Comparison of ENCODE assay signal across 1 cellular context in the genomic region with DNA sequence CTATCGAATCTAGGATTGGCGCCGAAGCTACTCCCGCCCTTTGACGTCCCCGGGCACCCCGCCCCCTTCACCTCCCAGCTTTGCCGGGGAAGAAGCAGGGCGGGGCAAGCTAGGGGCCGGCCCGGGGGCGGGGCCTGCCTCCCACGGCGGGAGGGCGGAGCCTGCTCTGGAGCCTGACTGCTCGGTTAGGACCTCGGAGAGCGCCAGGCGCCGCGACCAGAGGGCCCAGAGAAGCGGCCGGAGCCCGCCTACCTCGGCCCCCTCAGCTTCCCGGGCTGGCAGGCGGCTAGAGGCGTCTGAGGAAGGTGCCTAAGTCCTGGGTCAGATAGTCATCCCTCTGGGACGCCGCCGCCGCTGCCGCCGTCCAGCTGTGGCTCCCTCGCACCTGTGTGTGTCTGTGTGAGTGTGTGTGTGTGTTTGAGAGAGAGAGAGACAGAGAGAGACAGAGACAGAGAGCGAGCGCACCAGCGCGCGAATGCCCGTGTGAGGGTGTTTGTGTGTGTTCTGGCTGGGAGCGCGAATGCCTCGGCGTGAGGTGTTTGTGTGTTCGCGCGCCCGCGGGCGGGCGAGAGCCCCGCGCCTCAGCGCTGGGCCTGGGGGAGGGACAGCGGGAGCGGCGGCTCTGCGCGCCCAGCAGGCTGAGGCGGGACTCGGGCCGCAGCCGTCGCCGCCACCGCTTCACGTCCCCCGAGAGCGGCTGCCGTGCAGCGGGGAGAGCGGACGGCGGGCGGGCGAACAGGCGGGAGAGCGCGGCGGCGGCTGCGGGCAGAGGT.
TF ChIP-seq lines count a peak whose summit lies in the region.

Gene STXBP5L, plus strand, starts transcription at position 176 of the 773 bp plus-strand sequence. CDS start 1,374 bp downstream, outside the sequence.

TF ChIP-seq in HEK293, 187 proteins besides CTCF, POLR2A, EP300 and RAD21 (continued from another document and continues in another):
- TF ChIP-seq ZIC2 (tag by site-specific recombination; IDR thresholded peaks at IDR 0.05), result peak; percentile 59; the same call in 1 of the 2 replicates
- TF ChIP-seq ZNF248 (tag by site-specific recombination; IDR thresholded peaks at IDR 0.05), result no peak
- TF ChIP-seq ZNF426 (tag by site-specific recombination; IDR thresholded peaks at IDR 0.05), result no peak
- TF ChIP-seq RBAK (tag by site-specific recombination; IDR thresholded peaks at IDR 0.05), result no peak
- TF ChIP-seq PBX3 (CRISPR knock-in tag; IDR thresholded peaks at IDR 0.05), result no peak
- TF ChIP-seq SP3 (tag by site-specific recombination; IDR thresholded peaks at IDR 0.05), result peak; percentile 93
- TF ChIP-seq REST (tag by site-specific recombination; IDR thresholded peaks at IDR 0.05), result peak; percentile 97
- TF ChIP-seq, protein P1, sequence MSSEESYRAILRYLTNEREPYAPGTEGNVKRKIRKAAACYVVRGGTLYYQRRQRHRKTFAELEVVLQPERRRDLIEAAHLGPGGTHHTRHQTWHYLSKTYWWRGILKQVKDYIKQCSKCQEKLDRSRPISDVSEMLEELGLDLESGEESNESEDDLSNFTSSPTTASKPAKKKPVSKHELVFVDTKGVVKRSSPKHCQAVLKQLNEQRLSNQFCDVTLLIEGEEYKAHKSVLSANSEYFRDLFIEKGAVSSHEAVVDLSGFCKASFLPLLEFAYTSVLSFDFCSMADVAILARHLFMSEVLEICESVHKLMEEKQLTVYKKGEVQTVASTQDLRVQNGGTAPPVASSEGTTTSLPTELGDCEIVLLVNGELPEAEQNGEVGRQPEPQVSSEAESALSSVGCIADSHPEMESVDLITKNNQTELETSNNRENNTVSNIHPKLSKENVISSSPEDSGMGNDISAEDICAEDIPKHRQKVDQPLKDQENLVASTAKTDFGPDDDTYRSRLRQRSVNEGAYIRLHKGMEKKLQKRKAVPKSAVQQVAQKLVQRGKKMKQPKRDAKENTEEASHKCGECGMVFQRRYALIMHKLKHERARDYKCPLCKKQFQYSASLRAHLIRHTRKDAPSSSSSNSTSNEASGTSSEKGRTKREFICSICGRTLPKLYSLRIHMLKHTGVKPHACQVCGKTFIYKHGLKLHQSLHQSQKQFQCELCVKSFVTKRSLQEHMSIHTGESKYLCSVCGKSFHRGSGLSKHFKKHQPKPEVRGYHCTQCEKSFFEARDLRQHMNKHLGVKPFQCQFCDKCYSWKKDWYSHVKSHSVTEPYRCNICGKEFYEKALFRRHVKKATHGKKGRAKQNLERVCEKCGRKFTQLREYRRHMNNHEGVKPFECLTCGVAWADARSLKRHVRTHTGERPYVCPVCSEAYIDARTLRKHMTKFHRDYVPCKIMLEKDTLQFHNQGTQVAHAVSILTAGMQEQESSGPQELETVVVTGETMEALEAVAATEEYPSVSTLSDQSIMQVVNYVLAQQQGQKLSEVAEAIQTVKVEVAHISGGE (tag by site-specific recombination; conservative IDR thresholded peaks at IDR 0.05; ENCODE audit: low read depth), result no peak
- no peak for TF ChIP-seq ZNF114 (tag by site-specific recombination; IDR thresholded peaks at IDR 0.05)
- TF ChIP-seq ZNF654 (tag by site-specific recombination; IDR thresholded peaks at IDR 0.05; ENCODE audit: low read depth), result no peak
- TF ChIP-seq ZNF433 (tag by site-specific recombination; IDR thresholded peaks at IDR 0.05; ENCODE audit: low read depth), result no peak
- no peak for TF ChIP-seq ATF2 (tag by site-specific recombination; IDR thresholded peaks at IDR 0.05; ENCODE audit: low read depth)
- TF ChIP-seq, protein P2, sequence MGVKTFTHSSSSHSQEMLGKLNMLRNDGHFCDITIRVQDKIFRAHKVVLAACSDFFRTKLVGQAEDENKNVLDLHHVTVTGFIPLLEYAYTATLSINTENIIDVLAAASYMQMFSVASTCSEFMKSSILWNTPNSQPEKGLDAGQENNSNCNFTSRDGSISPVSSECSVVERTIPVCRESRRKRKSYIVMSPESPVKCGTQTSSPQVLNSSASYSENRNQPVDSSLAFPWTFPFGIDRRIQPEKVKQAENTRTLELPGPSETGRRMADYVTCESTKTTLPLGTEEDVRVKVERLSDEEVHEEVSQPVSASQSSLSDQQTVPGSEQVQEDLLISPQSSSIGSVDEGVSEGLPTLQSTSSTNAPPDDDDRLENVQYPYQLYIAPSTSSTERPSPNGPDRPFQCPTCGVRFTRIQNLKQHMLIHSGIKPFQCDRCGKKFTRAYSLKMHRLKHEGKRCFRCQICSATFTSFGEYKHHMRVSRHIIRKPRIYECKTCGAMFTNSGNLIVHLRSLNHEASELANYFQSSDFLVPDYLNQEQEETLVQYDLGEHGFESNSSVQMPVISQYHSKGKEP (tag by site-specific recombination; IDR thresholded peaks at IDR 0.05), result no peak
- TF ChIP-seq ZNF175 (tag by site-specific recombination; IDR thresholded peaks at IDR 0.05), result no peak
- TF ChIP-seq, protein P3, sequence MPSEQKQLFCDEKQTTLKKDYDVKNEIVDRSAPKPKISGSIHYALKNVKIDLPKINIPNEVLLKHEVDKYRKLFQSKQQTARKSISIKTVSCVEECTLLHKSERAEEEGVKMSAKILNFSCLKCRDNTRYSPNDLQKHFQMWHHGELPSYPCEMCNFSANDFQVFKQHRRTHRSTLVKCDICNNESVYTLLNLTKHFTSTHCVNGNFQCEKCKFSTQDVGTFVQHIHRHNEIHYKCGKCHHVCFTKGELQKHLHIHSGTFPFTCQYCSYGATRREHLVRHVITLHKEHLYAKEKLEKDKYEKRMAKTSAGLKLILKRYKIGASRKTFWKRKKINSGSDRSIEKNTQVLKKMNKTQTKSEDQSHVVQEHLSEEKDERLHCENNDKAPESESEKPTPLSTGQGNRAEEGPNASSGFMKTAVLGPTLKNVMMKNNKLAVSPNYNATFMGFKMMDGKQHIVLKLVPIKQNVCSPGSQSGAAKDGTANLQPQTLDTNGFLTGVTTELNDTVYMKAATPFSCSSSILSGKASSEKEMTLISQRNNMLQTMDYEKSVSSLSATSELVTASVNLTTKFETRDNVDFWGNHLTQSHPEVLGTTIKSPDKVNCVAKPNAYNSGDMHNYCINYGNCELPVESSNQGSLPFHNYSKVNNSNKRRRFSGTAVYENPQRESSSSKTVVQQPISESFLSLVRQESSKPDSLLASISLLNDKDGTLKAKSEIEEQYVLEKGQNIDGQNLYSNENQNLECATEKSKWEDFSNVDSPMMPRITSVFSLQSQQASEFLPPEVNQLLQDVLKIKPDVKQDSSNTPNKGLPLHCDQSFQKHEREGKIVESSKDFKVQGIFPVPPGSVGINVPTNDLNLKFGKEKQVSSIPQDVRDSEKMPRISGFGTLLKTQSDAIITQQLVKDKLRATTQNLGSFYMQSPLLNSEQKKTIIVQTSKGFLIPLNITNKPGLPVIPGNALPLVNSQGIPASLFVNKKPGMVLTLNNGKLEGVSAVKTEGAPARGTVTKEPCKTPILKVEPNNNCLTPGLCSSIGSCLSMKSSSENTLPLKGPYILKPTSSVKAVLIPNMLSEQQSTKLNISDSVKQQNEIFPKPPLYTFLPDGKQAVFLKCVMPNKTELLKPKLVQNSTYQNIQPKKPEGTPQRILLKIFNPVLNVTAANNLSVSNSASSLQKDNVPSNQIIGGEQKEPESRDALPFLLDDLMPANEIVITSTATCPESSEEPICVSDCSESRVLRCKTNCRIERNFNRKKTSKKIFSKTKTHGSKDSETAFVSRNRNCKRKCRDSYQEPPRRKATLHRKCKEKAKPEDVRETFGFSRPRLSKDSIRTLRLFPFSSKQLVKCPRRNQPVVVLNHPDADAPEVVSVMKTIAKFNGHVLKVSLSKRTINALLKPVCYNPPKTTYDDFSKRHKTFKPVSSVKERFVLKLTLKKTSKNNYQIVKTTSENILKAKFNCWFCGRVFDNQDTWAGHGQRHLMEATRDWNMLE (tag by site-specific recombination; conservative IDR thresholded peaks at IDR 0.05; ENCODE audit: low read depth), result no peak
- TF ChIP-seq ZNF571 (tag by site-specific recombination; IDR thresholded peaks at IDR 0.05), result no peak
- TF ChIP-seq EGR2 (tag by site-specific recombination; IDR thresholded peaks at IDR 0.05; ENCODE audit: low read depth), result peak; percentile 37; the same call in 1 of the 2 replicates
- peak; percentile 92 for TF ChIP-seq ZBTB8A (tag by site-specific recombination; IDR thresholded peaks at IDR 0.05)
- no peak for TF ChIP-seq ZNF169 (tag by site-specific recombination; IDR thresholded peaks at IDR 0.05)
- no peak for TF ChIP-seq ZNF423 (tag by site-specific recombination; IDR thresholded peaks at IDR 0.05)
- no peak for TF ChIP-seq OSR2 (tag by site-specific recombination; IDR thresholded peaks at IDR 0.05)
- TF ChIP-seq, protein P4, sequence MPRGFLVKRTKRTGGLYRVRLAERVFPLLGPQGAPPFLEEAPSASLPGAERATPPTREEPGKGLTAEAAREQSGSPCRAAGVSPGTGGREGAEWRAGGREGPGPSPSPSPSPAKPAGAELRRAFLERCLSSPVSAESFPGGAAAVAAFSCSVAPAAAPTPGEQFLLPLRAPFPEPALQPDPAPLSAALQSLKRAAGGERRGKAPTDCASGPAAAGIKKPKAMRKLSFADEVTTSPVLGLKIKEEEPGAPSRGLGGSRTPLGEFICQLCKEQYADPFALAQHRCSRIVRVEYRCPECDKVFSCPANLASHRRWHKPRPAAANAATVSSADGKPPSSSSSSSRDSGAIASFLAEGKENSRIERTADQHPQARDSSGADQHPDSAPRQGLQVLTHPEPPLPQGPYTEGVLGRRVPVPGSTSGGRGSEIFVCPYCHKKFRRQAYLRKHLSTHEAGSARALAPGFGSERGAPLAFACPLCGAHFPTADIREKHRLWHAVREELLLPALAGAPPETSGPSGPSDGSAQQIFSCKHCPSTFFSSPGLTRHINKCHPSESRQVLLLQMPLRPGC (tag by site-specific recombination; IDR thresholded peaks at IDR 0.05), result no peak
- no peak for TF ChIP-seq ZNF658 (tag by site-specific recombination; IDR thresholded peaks at IDR 0.05)
- TF ChIP-seq, protein P5, sequence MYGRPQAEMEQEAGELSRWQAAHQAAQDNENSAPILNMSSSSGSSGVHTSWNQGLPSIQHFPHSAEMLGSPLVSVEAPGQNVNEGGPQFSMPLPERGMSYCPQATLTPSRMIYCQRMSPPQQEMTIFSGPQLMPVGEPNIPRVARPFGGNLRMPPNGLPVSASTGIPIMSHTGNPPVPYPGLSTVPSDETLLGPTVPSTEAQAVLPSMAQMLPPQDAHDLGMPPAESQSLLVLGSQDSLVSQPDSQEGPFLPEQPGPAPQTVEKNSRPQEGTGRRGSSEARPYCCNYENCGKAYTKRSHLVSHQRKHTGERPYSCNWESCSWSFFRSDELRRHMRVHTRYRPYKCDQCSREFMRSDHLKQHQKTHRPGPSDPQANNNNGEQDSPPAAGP (tag by site-specific recombination; IDR thresholded peaks at IDR 0.05), result peak; percentile 80; the same call in 1 of the 2 replicates
- TF ChIP-seq ZNF10 (tag by site-specific recombination; IDR thresholded peaks at IDR 0.05), result no peak
- peak; percentile 23; the same call in 1 of the 2 replicates for TF ChIP-seq ZNF394 (tag by site-specific recombination; IDR thresholded peaks at IDR 0.05; ENCODE audit: borderline replicate concordance)
- TF ChIP-seq, protein P6, sequence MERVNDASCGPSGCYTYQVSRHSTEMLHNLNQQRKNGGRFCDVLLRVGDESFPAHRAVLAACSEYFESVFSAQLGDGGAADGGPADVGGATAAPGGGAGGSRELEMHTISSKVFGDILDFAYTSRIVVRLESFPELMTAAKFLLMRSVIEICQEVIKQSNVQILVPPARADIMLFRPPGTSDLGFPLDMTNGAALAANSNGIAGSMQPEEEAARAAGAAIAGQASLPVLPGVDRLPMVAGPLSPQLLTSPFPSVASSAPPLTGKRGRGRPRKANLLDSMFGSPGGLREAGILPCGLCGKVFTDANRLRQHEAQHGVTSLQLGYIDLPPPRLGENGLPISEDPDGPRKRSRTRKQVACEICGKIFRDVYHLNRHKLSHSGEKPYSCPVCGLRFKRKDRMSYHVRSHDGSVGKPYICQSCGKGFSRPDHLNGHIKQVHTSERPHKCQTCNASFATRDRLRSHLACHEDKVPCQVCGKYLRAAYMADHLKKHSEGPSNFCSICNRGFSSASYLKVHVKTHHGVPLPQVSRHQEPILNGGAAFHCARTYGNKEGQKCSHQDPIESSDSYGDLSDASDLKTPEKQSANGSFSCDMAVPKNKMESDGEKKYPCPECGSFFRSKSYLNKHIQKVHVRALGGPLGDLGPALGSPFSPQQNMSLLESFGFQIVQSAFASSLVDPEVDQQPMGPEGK (tag by site-specific recombination; IDR thresholded peaks at IDR 0.05), result peak; percentile 59
- peak; percentile 72; the same call in 1 of the 2 replicates for TF ChIP-seq ZNF16 (tag by site-specific recombination; IDR thresholded peaks at IDR 0.05; ENCODE audit: low read depth)
- TF ChIP-seq TCF7L2 (IDR thresholded peaks at IDR 0.05; ENCODE audit: borderline replicate concordance, low read depth, low read length), result no peak
- no peak for TF ChIP-seq ZNF677 (tag by site-specific recombination; IDR thresholded peaks at IDR 0.05)
